Comparison of ENCODE assay signal across 7 cellular contexts in the genomic region with DNA sequence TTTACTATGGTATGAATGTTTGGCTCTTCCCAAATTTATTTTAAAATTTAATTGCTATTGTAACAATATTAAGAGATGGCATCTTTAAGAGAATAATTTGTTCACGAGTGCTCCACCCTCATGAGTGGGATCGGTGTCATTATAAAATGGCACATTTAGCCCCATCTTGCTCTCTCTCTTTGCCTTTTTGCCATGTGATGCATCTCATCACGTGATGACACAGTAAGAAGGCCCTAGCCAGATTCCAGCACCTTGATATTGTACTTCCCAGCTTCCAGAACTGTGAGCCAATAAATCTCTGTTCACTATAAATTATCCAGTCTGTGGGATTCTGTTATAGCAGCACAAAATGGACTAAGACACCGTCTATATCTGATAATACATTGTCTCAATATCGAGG.
"Had no signal": no experiment of that assay in that cellular context is flagged by ENCODE, and none has a peak within 500 bp of the region (broad histone marks: within the 10 kb centered on the region; RNA-seq: fewer than 3 reads in every experiment).

No MANE protein-coding gene starts in this region.

- H3K4me3 Mint-ChIP-seq: H9 had no signal

- H3K27me3 Mint-ChIP-seq: IgD-negative memory B cell had no signal

- FAIRE-seq: H54, HTR-8/SVneo had no signal

- H3K9me3 Mint-ChIP-seq: H9, IgD-negative memory B cell had no signal

- H3K27ac Mint-ChIP-seq: H9, IgD-negative memory B cell had no signal

- H3K36me3 Mint-ChIP-seq: IgD-negative memory B cell had no signal

- DNase-seq: GOT3, H9, HCEC 1CT, KG1 had no signal

- H3K4me1 Mint-ChIP-seq: H9 had no signal
